Comparison of ENCODE assay signal across 20 cellular contexts in the genomic region with DNA sequence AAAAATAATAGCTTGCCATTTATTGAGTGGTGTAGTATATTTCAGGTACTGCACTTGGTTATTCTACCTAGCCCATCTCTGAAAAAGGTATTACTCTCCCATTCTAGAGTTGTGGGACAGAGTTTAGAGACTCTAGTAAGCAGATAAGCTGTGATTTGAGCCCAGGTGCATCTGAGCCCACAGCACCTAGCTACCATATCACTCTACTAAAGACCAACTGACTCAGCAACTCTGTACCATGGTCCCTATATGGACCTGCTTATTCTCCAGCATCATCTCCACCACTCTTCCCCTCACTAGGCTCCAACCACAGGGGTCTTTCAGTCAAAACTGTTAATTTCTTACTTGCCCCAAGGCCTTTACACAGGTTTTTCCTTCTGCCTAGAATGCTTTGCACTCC.
A peak's percentile ranks its signal among the peaks of the same experiment; 100 is the strongest.
DNase-seq lines count a peak whose midpoint lies in the region; ATAC-seq, FAIRE-seq and TF ChIP-seq lines count a peak whose summit lies in the region.
"Had no signal": no experiment of that assay in that cellular context is flagged by ENCODE, and none has a peak within 500 bp of the region (broad histone marks: within the 10 kb centered on the region; RNA-seq: fewer than 3 reads in every experiment).

No MANE protein-coding gene starts in this region.

- H3K27me3 Mint-ChIP-seq in CD4-positive, alpha-beta memory T cell = no peaks in the 10 kb centered on the region

- FAIRE-seq in pancreas (lab: Jason Lieb, UNC) = no peak
- FAIRE-seq: GM12891, GM18507, HTR-8/SVneo had no signal

- H3K27ac ChIP-seq in CD4-positive, alpha-beta memory T cell (ENCODE audit: low read depth, low read length) = no peak overlapping the region
- peak overlapping the region; percentile 37; the same call in 1 of the 2 replicates for H3K27ac ChIP-seq in VCaP
- peak overlapping the region in 2 of 4 donors; percentile 34 to 48 for H3K27ac ChIP-seq in pancreas
- H3K27ac ChIP-seq: RWPE1, SJCRH30 had no signal

- no peaks in the 10 kb centered on the region for H3K27me3 ChIP-seq in CD4-positive, alpha-beta memory T cell (ENCODE audit: insufficient read depth, low read length)
- no peaks in the 10 kb centered on the region for H3K27me3 ChIP-seq in pancreas
- H3K27me3 ChIP-seq: BE2C, SJCRH30 had no signal

- intact Hi-C loops in CD4-positive, alpha-beta memory T cell (cut with micrococcal nuclease) = no loop called here
- intact Hi-C loops in left colon (cut with DNase I, micrococcal nuclease) = no loop called here
- intact Hi-C loops in pancreas (cut with DNase I) = loop anchor here in 1 of 3 donors (10.0 kb wide), 2 partner anchors 49 to 329 kb away; no protein-coding TSS in a partner anchor
- intact Hi-C loops in head of caudate nucleus (cut with DNase I) = no loop called here

- H3K36me3 Mint-ChIP-seq in CD4-positive, alpha-beta memory T cell = no peaks in the 10 kb centered on the region

- POLR2A ChIA-PET in CD4-positive, alpha-beta memory T cell (lab: Charles Lee; ENCODE audit: partially characterized antibody) = no interaction called here

- no peak overlapping the region for H3K4me3 Mint-ChIP-seq in CD4-positive, alpha-beta memory T cell

- CTCF ChIA-PET in CD4-positive, alpha-beta memory T cell (lab: Charles Lee; ENCODE audit: partially characterized antibody) = interaction anchor here (1.0 to 3.9 kb wide), 6 partner anchors 12 to 329 kb away, joined by 3 to 18 read pairs (median 3); no protein-coding TSS in a partner anchor

- H3K36me3 ChIP-seq in CD4-positive, alpha-beta memory T cell (ENCODE audit: insufficient read depth, low read length) = no peaks in the 10 kb centered on the region
- H3K36me3 ChIP-seq in pancreas = no peaks in the 10 kb centered on the region
- H3K36me3 ChIP-seq: BE2C, SJCRH30 had no signal

- ATAC-seq in left colon (peak; percentile 53), pancreas (peak in 3 of 4 donors; percentile 47 to 62 (median 58)), HG03175 (IDR thresholded peaks at IDR 0.05; ENCODE audit: unreplicated experiment) (no peak)

- peaks cover 7% of the 10 kb centered on the region for H3K4me1 ChIP-seq in CD4-positive, alpha-beta memory T cell (ENCODE audit: insufficient read depth, low read length)
- H3K4me1 ChIP-seq in pancreas = peaks cover 3 to 41% (median 29%) of the 10 kb centered on the region in 3 donors
- H3K4me1 ChIP-seq: BE2C, SJCRH30 had no signal

- peak overlapping the region in 4 of 7 donors; percentile 6 to 45 (median 25) for H3K27ac Mint-ChIP-seq in CD4-positive, alpha-beta memory T cell

- no peaks in the 10 kb centered on the region for H3K9me3 Mint-ChIP-seq in CD4-positive, alpha-beta memory T cell

- peaks cover 34 to 63% (median 46%) of the 10 kb centered on the region in 4 donors for H3K4me1 Mint-ChIP-seq in CD4-positive, alpha-beta memory T cell

- no peak for DNase-seq in CD4-positive, alpha-beta memory T cell
- DNase-seq in left colon (no peak), pancreas (no peak), NCI-H2029 treated with DMSO at 0.1 percent for 48 hours (lab: John Stamatoyannopoulos, UW) (no peak), head of caudate nucleus (no peak)
- DNase-seq: BE2C, GF-D8, H7, NCI-H1417 treated with DMSO at 0.1 percent for 48 hours, NCI-H1930, NCI-H2171, NCI-H510A, NCI-H774, SJCRH30 had no signal

- no peaks in the 10 kb centered on the region for H3K9me3 ChIP-seq in CD4-positive, alpha-beta memory T cell (ENCODE audit: control insufficient read depth in 1 of 2, low read length in 2 of 2)
- H3K9me3 ChIP-seq in pancreas = no peaks in the 10 kb centered on the region
- H3K9me3 ChIP-seq: BE2C, SJCRH30 had no signal

- H3K4me3 ChIP-seq in CD4-positive, alpha-beta memory T cell (ENCODE audit: low read length in 2 of 2) = no peak overlapping the region
- H3K4me3 ChIP-seq in pancreas = no peak overlapping the region
- H3K4me3 ChIP-seq: SJCRH30 had no signal

- TF ChIP-seq CTCF in VCaP (conservative IDR thresholded peaks at IDR 0.05) = no peak
- TF ChIP-seq CTCF in pancreas (IDR thresholded peaks at IDR 0.05) = no peak
